In the genomic region with DNA sequence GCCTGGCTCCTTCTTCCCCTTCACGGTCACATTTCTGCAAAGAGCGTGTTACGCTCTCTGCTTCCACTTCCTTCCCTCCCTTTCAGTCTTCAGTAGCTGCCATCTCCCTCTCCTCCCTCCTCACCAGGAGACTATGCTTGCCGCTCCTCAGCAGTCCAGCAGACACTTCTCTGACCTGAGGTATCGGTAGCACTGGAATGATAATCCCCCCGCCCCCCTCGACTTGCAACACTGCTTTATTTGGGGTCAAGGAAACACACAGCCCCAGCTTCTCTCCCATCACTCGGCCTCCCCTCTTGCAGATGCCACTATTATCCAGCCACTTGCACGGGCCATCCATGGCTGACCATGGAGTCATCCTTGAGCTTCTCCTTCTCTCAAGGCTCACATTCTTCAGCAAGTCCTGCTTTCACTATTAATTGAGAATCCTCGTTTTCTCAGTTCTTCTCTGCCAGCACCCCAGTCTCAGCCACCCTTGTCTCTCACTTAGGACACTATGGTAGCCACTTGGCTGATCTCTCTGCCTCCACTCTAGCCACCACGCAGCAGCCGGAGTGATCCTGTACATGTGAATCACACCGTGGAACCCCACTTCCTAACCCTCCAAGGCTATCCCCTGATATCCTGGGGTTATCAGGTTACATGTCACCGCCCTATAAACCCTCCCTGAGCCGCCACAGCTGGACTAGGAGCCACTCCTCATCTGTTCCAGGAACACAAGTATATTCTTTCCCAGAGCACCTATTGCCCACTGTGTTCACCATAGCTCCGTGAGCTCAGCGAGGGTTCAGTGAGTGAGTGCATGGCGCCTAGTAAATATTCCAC, we compare ENCODE assay signal across 8 cellular contexts. TPM values are rescaled to one million over a fixed set of nuclear protein-coding genes. Genes with fewer than 3 reads are reported as not detected.
DNase-seq lines count a peak whose midpoint lies in the region; ATAC-seq and TF ChIP-seq lines count a peak whose summit lies in the region.

No MANE protein-coding gene starts in this region.

- H4K20me1 ChIP-seq in osteoblast (ENCODE audit: insufficient read depth, low read length), result no peaks in the 10 kb centered on the region

- peaks cover 14% of the 10 kb centered on the region for H3K79me2 ChIP-seq in osteoblast (ENCODE audit: insufficient read depth, low read length)

- H3K36me3 Mint-ChIP-seq in activated CD8-positive, alpha-beta T cell treated with anti-CD3 and anti-CD28 coated beads, Interleukin-2, amount 10 ng/mL, durations not matched to agents 7 days and 5 days (ENCODE audit: low read depth), result peaks cover 36% of the 10 kb centered on the region

- peaks cover 28% of the 10 kb centered on the region for H3K4me1 ChIP-seq in osteoblast (ENCODE audit: insufficient read depth, low read length)

- H3K4me3 Mint-ChIP-seq in activated CD8-positive, alpha-beta T cell treated with anti-CD3 and anti-CD28 coated beads, Interleukin-2, amount 10 ng/mL, durations not matched to agents 7 days and 5 days, result peak overlapping the region; percentile 94

- peak; percentile 16 for DNase-seq in COR-L47 (lab: John Stamatoyannopoulos, UW)
- DNase-seq in LHCN-M2 (ENCODE audit: low read depth), result peak; percentile 35
- DNase-seq in activated CD8-positive, alpha-beta T cell treated with anti-CD3 and anti-CD28 coated beads, Interleukin-2, amount 10 ng/mL, durations not matched to agents 7 days and 5 days, result peak; percentile 37
- DNase-seq in fibroblast of peridontal ligament (ENCODE audit: extremely low read depth), result peak; percentile 33
- DNase-seq in osteoblast (ENCODE audit: insufficient read length, low spot score, missing footprints), result no peak
- DNase-seq in cortex of kidney (lab: John Stamatoyannopoulos, UW), result no peak
- no peak for DNase-seq in NCI-H82 (lab: John Stamatoyannopoulos, UW)

- peaks cover 7% of the 10 kb centered on the region for H3K9me3 Mint-ChIP-seq in activated CD8-positive, alpha-beta T cell treated with anti-CD3 and anti-CD28 coated beads, Interleukin-2, amount 10 ng/mL, durations not matched to agents 7 days and 5 days (ENCODE audit: insufficient read depth)

- no peaks in the 10 kb centered on the region for H3K9me3 ChIP-seq in osteoblast (ENCODE audit: low read depth, low read length)

- H3K4me3 ChIP-seq in osteoblast (ENCODE audit: insufficient read depth, low read length), result peak overlapping the region; percentile 84

- CTCF ChIA-PET in activated CD8-positive, alpha-beta T cell treated with anti-CD3 and anti-CD28 coated beads, Interleukin-2, amount 10 ng/mL, durations not matched to agents 7 days and 5 days (lab: Charles Lee), result interaction anchor here (0.6 to 6.6 kb wide), 47 partner anchors 8 to 1133 kb away, joined by 3 to 248 read pairs (median 6); partner anchors contain the start of genes DTX3L, FAM162A, KPNA1 and PARP9

- peak overlapping the region; percentile 94 for H3K27ac Mint-ChIP-seq in activated CD8-positive, alpha-beta T cell treated with anti-CD3 and anti-CD28 coated beads, Interleukin-2, amount 10 ng/mL, durations not matched to agents 7 days and 5 days

- POLR2A ChIA-PET in activated CD8-positive, alpha-beta T cell treated with anti-CD3 and anti-CD28 coated beads, Interleukin-2, amount 10 ng/mL, durations not matched to agents 7 days and 5 days (lab: Charles Lee), result interaction anchor here (0.5 to 5.0 kb wide), 13 partner anchors 10 to 875 kb away, joined by 3 to 101 read pairs (median 6); partner anchors contain the start of genes DTX3L, FAM162A, KPNA1 and PARP15

- peak overlapping the region; percentile 68 for H3K27ac ChIP-seq in osteoblast (ENCODE audit: low read depth, low read length)

- H2AFZ ChIP-seq in osteoblast (ENCODE audit: low read length), result peak overlapping the region; percentile 95

- peaks cover 55% of the 10 kb centered on the region for H3K4me1 Mint-ChIP-seq in activated CD8-positive, alpha-beta T cell treated with anti-CD3 and anti-CD28 coated beads, Interleukin-2, amount 10 ng/mL, durations not matched to agents 7 days and 5 days (ENCODE audit: low read depth)

- peak overlapping the region; percentile 91 for H3K4me2 ChIP-seq in osteoblast (ENCODE audit: insufficient read depth, low read length)

- no peaks in the 10 kb centered on the region for H3K27me3 Mint-ChIP-seq in activated CD8-positive, alpha-beta T cell treated with anti-CD3 and anti-CD28 coated beads, Interleukin-2, amount 10 ng/mL, durations not matched to agents 7 days and 5 days (ENCODE audit: low read depth)

- no peaks in the 10 kb centered on the region for H3K27me3 ChIP-seq in osteoblast (ENCODE audit: insufficient read depth, low read length)

- TF ChIP-seq CTCF in osteoblast (IDR thresholded peaks at IDR 0.05; ENCODE audit: extremely low read depth, low read depth, low read length), result no peak

- ATAC-seq in GM19438 (IDR thresholded peaks at IDR 0.05; ENCODE audit: low read depth, unreplicated experiment), result peak; percentile 23
- peak; percentile 27 for ATAC-seq in activated CD8-positive, alpha-beta T cell treated with anti-CD3 and anti-CD28 coated beads, Interleukin-2, amount 10 ng/mL, durations not matched to agents 7 days and 5 days

- no peaks in the 10 kb centered on the region for H3K36me3 ChIP-seq in osteoblast (ENCODE audit: insufficient read depth, low read length)

RNA-seq across cellular contexts. Expression of gene PARP14, which starts 1.0 kb away (rescaled TPM):
- total RNA-seq in LHCN-M2 (2014; rRNA removed) (3.7 and 10.9 TPM in 2 replicates), osteoblast (67.2 and 84.3 TPM in 2 replicates)
- polyA plus RNA-seq in LHCN-M2 (2012), result 1.6 TPM
- total RNA-seq in activated CD8-positive, alpha-beta T cell treated with anti-CD3 and anti-CD28 coated beads, Interleukin-2, amount 10 ng/mL, durations not matched to agents 7 days and 5 days, result 100 to 1,000 TPM; 119 to 123 TPM

Comparison
In these comparisons a context has a peak if more than half of its experiments do, and no peak if none do; other contexts are left out.
1. DNase-seq: peak in COR-L47 (single experiment), LHCN-M2 (single experiment), activated CD8-positive, alpha-beta T cell treated with anti-CD3 and anti-CD28 coated beads, Interleukin-2, amount 10 ng/mL, durations not matched to agents 7 days and 5 days (single experiment) and fibroblast of peridontal ligament (single experiment); none in osteoblast (single experiment), cortex of kidney (single experiment) and NCI-H82 (single experiment).